Comparison of ENCODE assay signal across 27 cellular contexts in the genomic region with DNA sequence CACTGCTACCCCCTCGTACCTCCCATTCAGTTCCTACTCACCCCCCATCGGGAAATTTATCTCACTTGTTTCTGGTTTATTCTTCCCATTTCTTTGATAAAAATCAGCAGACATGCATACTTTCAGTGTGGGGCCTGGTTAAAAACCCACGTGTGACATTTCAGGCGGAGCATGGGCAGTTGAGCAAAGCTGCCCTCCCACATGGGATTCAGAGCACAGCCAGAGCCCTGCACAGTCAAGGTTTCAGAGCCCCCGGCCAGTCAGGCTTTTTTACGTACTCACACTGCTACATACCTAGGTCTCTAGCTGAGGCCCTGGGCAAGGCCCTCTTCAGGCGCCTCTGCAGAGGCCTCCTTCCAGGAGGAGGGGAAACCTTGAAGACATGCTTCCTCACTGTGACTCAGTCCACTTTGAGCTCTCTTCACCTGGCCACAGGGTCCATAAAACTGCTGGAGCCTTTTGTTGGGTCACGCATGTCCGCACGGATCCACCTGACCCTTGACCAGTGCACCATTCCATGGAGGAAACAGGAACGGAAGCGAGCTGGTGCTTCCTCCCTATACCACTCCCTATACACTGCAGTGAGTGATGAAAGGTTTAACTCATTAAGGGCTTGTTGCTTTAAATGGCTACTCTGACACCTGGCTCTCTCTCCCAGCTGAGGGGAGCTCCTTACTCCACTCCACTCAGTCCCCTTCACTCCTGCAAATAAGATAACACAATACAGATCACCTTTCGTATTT.
"Had no signal": no experiment of that assay in that cellular context is flagged by ENCODE, and none has a peak within 500 bp of the region (broad histone marks: within the 10 kb centered on the region; RNA-seq: fewer than 3 reads in every experiment).

No MANE protein-coding gene starts in this region.

- DNase-seq: activated CD4-positive, alpha-beta T cell treated with anti-CD3 and anti-CD28 coated beads for 36 hours; activated CD4-positive, CD25-positive, alpha-beta regulatory T cell; activated effector memory CD4-positive, alpha-beta T cell treated with Interleukin-2 at 50 U/mL for 16 hours; activated naive CD4-positive, alpha-beta T cell treated with Interleukin-2 at 50 U/mL for 16 hours; activated naive CD8-positive, alpha-beta T cell treated with anti-CD3 and anti-CD28 coated beads for 36 hours; cerebellar nuclear complex; colonic mucosa; effector CD8-positive, alpha-beta T cell; esophagus squamous epithelium; foreskin melanocyte; left cardiac atrium; mammary epithelial cell; naive B cell; occipital lobe; right cardiac atrium; stimulated activated CD4-positive, alpha-beta T cell treated with anti-CD3 and anti-CD28 coated beads, Interleukin-15, amount 100 ng/mL, for 24 hours; stimulated activated CD4-positive, alpha-beta T cell treated with anti-CD3 and anti-CD28 coated beads, Interleukin-2, amount 100 ng/mL, for 24 hours; stimulated activated naive CD4-positive, alpha-beta T cell treated with Interleukin-2 at 50 U/mL for 16 hours; T-helper 1 cell; testis; transverse colon; uterus had no signal

- FAIRE-seq: endometrium, islet of Langerhans had no signal

- ATAC-seq: activated CD4-positive, alpha-beta T cell treated with anti-CD3 and anti-CD28 coated beads for 36 hours; left cardiac atrium had no signal

- H3K27me3 ChIP-seq: ascending aorta, cardiac muscle cell, colonic mucosa, esophagus squamous epithelium, testis, transverse colon, uterus had no signal

- H3K36me3 ChIP-seq: ascending aorta, cardiac muscle cell, colonic mucosa, esophagus squamous epithelium, transverse colon, uterus had no signal

- H3K4me3 ChIP-seq: ascending aorta, cardiac muscle cell, colonic mucosa, esophagus squamous epithelium, testis, transverse colon, uterus had no signal

- H3K27ac ChIP-seq: ascending aorta, cardiac muscle cell, colonic mucosa, epithelial cell of prostate, esophagus squamous epithelium, testis, transverse colon, uterus had no signal

- H3K4me1 ChIP-seq: ascending aorta, colonic mucosa, esophagus squamous epithelium, testis, transverse colon, uterus had no signal

- H3K9me3 ChIP-seq: ascending aorta, colonic mucosa, esophagus squamous epithelium, testis, transverse colon, uterus had no signal
